6 cellular contexts compared by ENCODE assay signal in the genomic region with DNA sequence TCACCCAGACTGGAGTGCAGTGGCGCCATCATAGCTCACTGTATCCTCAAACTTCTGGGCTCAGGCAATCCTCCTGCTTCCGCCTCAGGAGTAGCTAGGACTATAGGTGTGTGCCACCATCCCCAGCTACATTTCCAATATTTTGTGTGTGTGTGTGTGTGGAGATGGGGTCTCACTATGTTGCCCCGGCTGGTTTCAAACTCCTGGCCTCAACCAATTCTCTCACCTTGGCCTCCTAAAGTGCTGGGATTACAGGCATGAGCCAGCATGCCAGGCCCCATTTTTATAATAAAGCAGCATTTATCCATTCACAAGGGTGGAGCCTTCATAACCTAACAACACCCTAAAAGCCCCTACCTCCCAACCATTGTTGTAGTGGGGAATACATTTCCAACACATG.
"Had no signal": no experiment of that assay in that cellular context is flagged by ENCODE, and none has a peak within 500 bp of the region (broad histone marks: within the 10 kb centered on the region; RNA-seq: fewer than 3 reads in every experiment).

No MANE protein-coding gene starts in this region.

- DNase-seq: KBM-7, KG1 had no signal

- H3K36me3 Mint-ChIP-seq: IgD-negative memory B cell had no signal

- ATAC-seq: K562 had no signal

- H3K4me1 Mint-ChIP-seq: IgD-negative memory B cell had no signal

- H3K27ac ChIP-seq: HL-60 had no signal

- H3K4me3 ChIP-seq: K562 had no signal

- H3K27ac Mint-ChIP-seq: IgD-negative memory B cell had no signal

- FAIRE-seq: HTR-8/SVneo, K562 had no signal

- H3K9me3 Mint-ChIP-seq: IgD-negative memory B cell had no signal

- H3K4me3 Mint-ChIP-seq: IgD-negative memory B cell had no signal
